Comparison of ENCODE assay signal across 17 cellular contexts in the genomic region with DNA sequence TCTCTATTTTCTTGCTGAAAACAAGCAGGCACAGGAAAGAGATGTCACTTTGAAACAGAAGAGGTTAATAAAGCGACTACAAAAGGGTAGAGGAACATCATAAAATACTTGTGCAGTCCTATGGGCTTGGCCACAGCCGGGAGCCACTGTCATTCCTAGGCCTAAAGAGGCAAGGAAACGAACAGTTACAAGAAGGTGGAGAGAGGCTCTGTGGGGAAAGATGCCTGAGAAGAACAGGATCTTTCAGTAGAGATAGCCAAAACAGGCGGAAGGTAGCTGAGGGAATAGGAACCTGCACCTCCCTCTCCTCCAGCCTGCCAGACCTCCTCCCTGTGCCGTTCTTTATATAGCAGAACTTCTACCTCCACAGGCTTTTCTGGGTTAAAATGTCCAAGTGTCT. TPM values are rescaled to one million over a fixed set of nuclear protein-coding genes. Genes with fewer than 3 reads are reported as not detected.
DNase-seq lines count a peak whose midpoint lies in the region; ATAC-seq and TF ChIP-seq lines count a peak whose summit lies in the region.
"Had no signal": no experiment of that assay in that cellular context is flagged by ENCODE, and none has a peak within 500 bp of the region (broad histone marks: within the 10 kb centered on the region; RNA-seq: fewer than 3 reads in every experiment).

No MANE protein-coding gene starts in this region.

- no peaks in the 10 kb centered on the region for H3K79me2 ChIP-seq in trophoblast cell (ENCODE audit: control insufficient read depth, insufficient read depth, low read length, poor library complexity)

- H4K91ac ChIP-seq in trophoblast cell (ENCODE audit: low read depth, low read length): no peak overlapping the region

- no peak overlapping the region for H3K18ac ChIP-seq in trophoblast cell (ENCODE audit: low read length)

- no peak overlapping the region for H3K4me3 ChIP-seq in trophoblast cell (ENCODE audit: low read depth, low read length)
- H3K4me3 ChIP-seq in heart left ventricle: no peak overlapping the region
- H3K4me3 ChIP-seq: GM23248, HAP-1 had no signal

- H3K4ac ChIP-seq in trophoblast cell (ENCODE audit: low read depth, low read length): no peak overlapping the region

- no peak overlapping the region for H3K9ac ChIP-seq in trophoblast cell (ENCODE audit: low read length)
- H3K9ac ChIP-seq: GM23248 had no signal

- ATAC-seq in left colon: peak; percentile 52
- ATAC-seq in stimulated activated effector memory CD8-positive, alpha-beta T cell treated with anti-CD3 and anti-CD28 coated beads, Interleukin-12 subunit alpha, Interleukin-12 subunit beta, amount 100 ng/mL, for 72 hours: no peak
- no peak for ATAC-seq in heart left ventricle

- no peaks in the 10 kb centered on the region for H3K9me3 ChIP-seq in trophoblast cell (ENCODE audit: insufficient read depth, low read depth, low read length)
- no peaks in the 10 kb centered on the region for H3K9me3 ChIP-seq in heart left ventricle
- H3K9me3 ChIP-seq: BE2C, HAP-1 had no signal

- CTCF ChIA-PET in Calu3 (lab: Charles Lee): no interaction called here

- TF ChIP-seq CTCF in Calu3 (IDR thresholded peaks at IDR 0.05; ENCODE audit: unreplicated experiment): no peak
- no peak for TF ChIP-seq CTCF in heart left ventricle (IDR thresholded peaks at IDR 0.05)

- no CpG with 5 or more reads among the region's 5 CpGs for WGBS in trophoblast cell (ENCODE audit: extremely low coverage, insufficient coverage, insufficient read length)
- 80 to 82% (median 80%) methylated on average over 5 of the region's 5 CpGs for WGBS in heart left ventricle, 4 donors

- no peak overlapping the region for H2BK12ac ChIP-seq in trophoblast cell (ENCODE audit: low read length)

- DNase-seq in Calu3 (no peak), NCI-H69 (lab: John Stamatoyannopoulos, UW) (peak; percentile 34), left colon (no peak), trophoblast cell (no peak), heart left ventricle (no peak)
- no peak for DNase-seq in stimulated activated effector memory CD8-positive, alpha-beta T cell treated with anti-CD3 and anti-CD28 coated beads, Interleukin-12 subunit alpha, Interleukin-12 subunit beta, amount 100 ng/mL, for 72 hours (ENCODE audit: low spot score in 2 of 2)
- DNase-seq in stimulated activated CD4-positive, alpha-beta T cell treated with anti-CD3 and anti-CD28 coated beads, Interleukin-4, amount 100 ng/mL, for 1 hour: no peak
- DNase-seq: ACHN; BE2C; CD4-positive, CD25-positive, alpha-beta regulatory T cell; COR-L47; DMS153; DND-41; EL; GM23248 had no signal

- H3K27ac ChIP-seq in trophoblast cell (ENCODE audit: low read depth, low read length) (no peak overlapping the region), heart left ventricle (no peak overlapping the region)
- H3K27ac ChIP-seq: GM23248 had no signal

- H3K14ac ChIP-seq in trophoblast cell (ENCODE audit: low read length): no peak overlapping the region

- no peak for TF ChIP-seq POLR2A in heart left ventricle (IDR thresholded peaks at IDR 0.05)

- no TSS peak for BruUV-seq in Calu3 (replicated peaks; lab: Mats Ljungman, UMichigan)

- peak overlapping the region; percentile 15 for H3K4me3 Mint-ChIP-seq in Calu3 (ENCODE audit: low read depth, unreplicated experiment)
- H3K4me3 Mint-ChIP-seq in stimulated activated effector memory CD8-positive, alpha-beta T cell treated with anti-CD3 and anti-CD28 coated beads, Interleukin-12 subunit alpha, Interleukin-12 subunit beta, amount 100 ng/mL, for 72 hours: no peak overlapping the region
- H3K4me3 Mint-ChIP-seq: CD4-positive, CD25-positive, alpha-beta regulatory T cell; CD8-positive, alpha-beta memory T cell had no signal

- H2BK5ac ChIP-seq in trophoblast cell (ENCODE audit: low read depth, low read length, poor library complexity): no peak overlapping the region

- no peak overlapping the region for H4K8ac ChIP-seq in trophoblast cell (ENCODE audit: low read depth, low read length)

- H2AK5ac ChIP-seq in trophoblast cell (ENCODE audit: low read length): no peak overlapping the region

- intact Hi-C loops in Calu3 (cut with micrococcal nuclease; ENCODE audit: unreplicated experiment) (no loop called here), left colon (cut with DNase I, micrococcal nuclease) (no loop called here), heart left ventricle (cut with DNase I) (no loop called here)

- peaks cover 45% of the 10 kb centered on the region for H3K4me1 Mint-ChIP-seq in Calu3 (ENCODE audit: low read depth, unreplicated experiment)
- H3K4me1 Mint-ChIP-seq in stimulated activated effector memory CD8-positive, alpha-beta T cell treated with anti-CD3 and anti-CD28 coated beads, Interleukin-12 subunit alpha, Interleukin-12 subunit beta, amount 100 ng/mL, for 72 hours: peaks cover 16% of the 10 kb centered on the region

- H3K36me3 ChIP-seq in trophoblast cell (ENCODE audit: control insufficient read depth in 1 of 2, insufficient read depth in 2 of 2, low read length in 2 of 2) (no peaks in the 10 kb centered on the region), heart left ventricle (no peaks in the 10 kb centered on the region)
- H3K36me3 ChIP-seq: BE2C, HAP-1 had no signal

- no peak overlapping the region for H3K23ac ChIP-seq in trophoblast cell (ENCODE audit: low read length)

- H3K36me3 Mint-ChIP-seq in Calu3 (ENCODE audit: insufficient read depth, unreplicated experiment): peaks cover 7% of the 10 kb centered on the region
- H3K36me3 Mint-ChIP-seq in stimulated activated effector memory CD8-positive, alpha-beta T cell treated with anti-CD3 and anti-CD28 coated beads, Interleukin-12 subunit alpha, Interleukin-12 subunit beta, amount 100 ng/mL, for 72 hours: no peaks in the 10 kb centered on the region
- H3K36me3 Mint-ChIP-seq: CD4-positive, CD25-positive, alpha-beta regulatory T cell; CD8-positive, alpha-beta memory T cell had no signal

- H3K79me1 ChIP-seq in trophoblast cell (ENCODE audit: low read length): no peaks in the 10 kb centered on the region

- no peak overlapping the region for H2BK120ac ChIP-seq in trophoblast cell (ENCODE audit: insufficient read depth, low read length, poor library complexity)

- H3K4me2 ChIP-seq in trophoblast cell (ENCODE audit: low read length): no peak overlapping the region

- H3K27ac Mint-ChIP-seq in Calu3 (ENCODE audit: unreplicated experiment): peak overlapping the region; percentile 78
- H3K27ac Mint-ChIP-seq in stimulated activated effector memory CD8-positive, alpha-beta T cell treated with anti-CD3 and anti-CD28 coated beads, Interleukin-12 subunit alpha, Interleukin-12 subunit beta, amount 100 ng/mL, for 72 hours: peak overlapping the region; percentile 2
- H3K27ac Mint-ChIP-seq: CD4-positive, CD25-positive, alpha-beta regulatory T cell; CD8-positive, alpha-beta memory T cell had no signal

- H3K27me3 ChIP-seq in trophoblast cell (ENCODE audit: insufficient read depth, low read length) (no peaks in the 10 kb centered on the region), heart left ventricle (no peaks in the 10 kb centered on the region)
- H3K27me3 ChIP-seq: BE2C had no signal

- peaks cover 3 to 4% of the 10 kb centered on the region in 2 experiments for H3K4me1 ChIP-seq in trophoblast cell (ENCODE audit: control insufficient read depth in 1 of 2, insufficient read depth in 2 of 2, low read length in 2 of 2)
- no peaks in the 10 kb centered on the region for H3K4me1 ChIP-seq in heart left ventricle
- H3K4me1 ChIP-seq: HAP-1 had no signal

- no peak overlapping the region for H2AFZ ChIP-seq in trophoblast cell (ENCODE audit: insufficient read depth, low read length, poor library complexity)
- H2AFZ ChIP-seq: GM23248 had no signal

- H3K9me3 Mint-ChIP-seq in Calu3 (ENCODE audit: low read depth, unreplicated experiment): no peaks in the 10 kb centered on the region
- H3K9me3 Mint-ChIP-seq in stimulated activated effector memory CD8-positive, alpha-beta T cell treated with anti-CD3 and anti-CD28 coated beads, Interleukin-12 subunit alpha, Interleukin-12 subunit beta, amount 100 ng/mL, for 72 hours: no peaks in the 10 kb centered on the region
- H3K9me3 Mint-ChIP-seq: CD4-positive, CD25-positive, alpha-beta regulatory T cell; CD8-positive, alpha-beta memory T cell had no signal

- H3K27me3 Mint-ChIP-seq in Calu3 (ENCODE audit: unreplicated experiment): no peaks in the 10 kb centered on the region
- H3K27me3 Mint-ChIP-seq: CD4-positive, CD25-positive, alpha-beta regulatory T cell had no signal

- no peak overlapping the region for H4K12ac ChIP-seq in trophoblast cell (ENCODE audit: low read depth, low read length)

RNA-seq across cellular contexts. Expression of gene ARSJ, which starts 57.4 kb away (rescaled TPM):
- 12.5 and 13.3 TPM in 2 replicates for total RNA-seq in Calu3 (2022)
- total RNA-seq in left colon: 10 to 100 TPM in 1 of 2 donors, 1 to 10 TPM in 1; 9.3 to 10.6 TPM
- 1.1 and 1.3 TPM in 2 replicates for polyA plus RNA-seq in trophoblast cell (2013)
- 1 to 10 TPM in 7 of 9 donors, under 1 TPM in 2; 0.69 to 7.0 (median 1.9) TPM for total RNA-seq in heart left ventricle
- under 1 TPM; 0.30 to 0.68 TPM for polyA plus RNA-seq in heart left ventricle
- total RNA-seq: CD4-positive, CD25-positive, alpha-beta regulatory T cell; CD8-positive, alpha-beta memory T cell had no signal
- polyA plus RNA-seq: CD4-positive, CD25-positive, alpha-beta regulatory T cell had no signal
